ENCODE assay signal across 35 cellular contexts in the genomic region with DNA sequence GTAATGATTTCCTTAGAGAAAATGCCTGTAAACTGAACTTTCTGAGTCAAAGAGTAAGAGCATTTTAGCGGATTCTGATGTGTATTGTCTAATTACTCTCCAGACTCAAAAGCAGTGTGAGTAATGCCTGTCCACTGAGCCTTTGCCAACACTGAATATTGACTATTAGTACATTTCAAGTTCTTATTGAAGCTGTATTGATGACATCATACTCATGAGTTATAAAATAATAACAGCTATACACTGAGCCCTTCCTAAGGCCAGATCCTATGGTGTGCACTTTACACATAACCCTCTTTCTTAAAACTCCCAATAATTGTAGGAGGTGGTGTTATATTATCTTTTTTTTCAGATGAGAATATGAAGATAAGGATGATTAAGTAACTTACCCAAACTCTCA.
"Had no signal": no experiment of that assay in that cellular context is flagged by ENCODE, and none has a peak within 500 bp of the region (broad histone marks: within the 10 kb centered on the region; RNA-seq: fewer than 3 reads in every experiment).

No MANE protein-coding gene starts in this region.

- H3K27me3 ChIP-seq: Peyer's patch had no signal

- H3K27ac ChIP-seq: Peyer's patch, SJSA1 had no signal

- H3K27ac Mint-ChIP-seq: activated CD4-positive, alpha-beta T cell treated with anti-CD3 and anti-CD28 coated beads for 36 hours; activated CD4-positive, alpha-beta T cell treated with anti-CD3 and anti-CD28 coated beads, Interleukin-2, amount 10 ng/mL, durations not matched to agents 7 days and 5 days; activated naive CD4-positive, alpha-beta T cell treated with anti-CD3 and anti-CD28 coated beads for 36 hours; activated naive CD4-positive, alpha-beta T cell treated with anti-CD3 and anti-CD28 coated beads, Interleukin-2, amount 50 U/mL, for 72 hours; activated T-helper 1 cell treated with anti-CD3 and anti-CD28 coated beads, Interleukin-12 subunit alpha, Interleukin-12 subunit beta, Interleukin-2, Interleukin-4 antibody, amounts not matched to agents 30 ng/mL and 10 ng/mL and 1 ng/mL, durations not matched to agents 14 hours and 24 hours and 36 hours; brain; T-helper 1 cell treated with Interleukin-12 subunit alpha and Interleukin-12 subunit beta and Interleukin-4 antibody, amounts not matched to agents 30 μg/mL and 1 μg/mL, for 36 hours; T-helper 2 cell treated with Interferon-gamma antibody and Interleukin-4, amounts not matched to agents 5 μg/mL and 100 μg/mL, for 36 hours had no signal

- H3K4me3 ChIP-seq: Peyer's patch, SJSA1 had no signal

- H3K4me1 Mint-ChIP-seq: activated CD4-positive, alpha-beta T cell treated with anti-CD3 and anti-CD28 coated beads for 36 hours; activated CD4-positive, alpha-beta T cell treated with anti-CD3 and anti-CD28 coated beads, Interleukin-2, amount 10 ng/mL, durations not matched to agents 7 days and 5 days had no signal

- H3K36me3 Mint-ChIP-seq: activated naive CD4-positive, alpha-beta T cell treated with anti-CD3 and anti-CD28 coated beads, Interleukin-2, amount 50 U/mL, for 72 hours; brain had no signal

- H3K9me3 Mint-ChIP-seq: activated CD4-positive, alpha-beta T cell treated with anti-CD3 and anti-CD28 coated beads, Interleukin-2, amount 10 ng/mL, durations not matched to agents 7 days and 5 days; brain; T-helper 1 cell treated with Interleukin-12 subunit alpha and Interleukin-12 subunit beta and Interleukin-4 antibody, amounts not matched to agents 30 μg/mL and 1 μg/mL, for 36 hours; T-helper 2 cell treated with Interferon-gamma antibody and Interleukin-4, amounts not matched to agents 5 μg/mL and 100 μg/mL, for 36 hours had no signal

- H3K4me2 ChIP-seq: SK-N-SH had no signal

- FAIRE-seq: TTC549 had no signal

- H3K4me1 ChIP-seq: Peyer's patch, SJSA1 had no signal

- H3K9ac ChIP-seq: SK-N-SH had no signal

- H3K36me3 ChIP-seq: Peyer's patch, SJSA1 had no signal

- H3K4me3 Mint-ChIP-seq: activated CD4-positive, alpha-beta T cell treated with anti-CD3 and anti-CD28 coated beads for 36 hours; activated CD4-positive, alpha-beta T cell treated with anti-CD3 and anti-CD28 coated beads, Interleukin-2, amount 10 ng/mL, durations not matched to agents 7 days and 5 days; activated naive CD4-positive, alpha-beta T cell treated with anti-CD3 and anti-CD28 coated beads for 36 hours; activated T-cell treated with anti-CD3 and anti-CD28 coated beads, Interleukin-2, amount 50 U/mL, for 4 hours; activated T-helper 1 cell treated with anti-CD3 and anti-CD28 coated beads, Interleukin-12 subunit alpha, Interleukin-12 subunit beta, Interleukin-2, Interleukin-4 antibody, amounts not matched to agents 30 ng/mL and 10 ng/mL and 1 ng/mL, durations not matched to agents 14 hours and 24 hours and 36 hours; brain; central memory CD8-positive, alpha-beta T cell; T-helper 1 cell treated with Interleukin-12 subunit alpha and Interleukin-12 subunit beta and Interleukin-4 antibody, amounts not matched to agents 30 μg/mL and 1 μg/mL, for 36 hours; T-helper 2 cell treated with Interferon-gamma antibody and Interleukin-4, amounts not matched to agents 5 μg/mL and 100 μg/mL, for 36 hours had no signal

- DNase-seq: activated CD4-positive, alpha-beta T cell treated with anti-CD3 and anti-CD28 coated beads for 36 hours; activated CD4-positive, alpha-beta T cell treated with anti-CD3 and anti-CD28 coated beads, Interleukin-2, amount 10 ng/mL, durations not matched to agents 7 days and 5 days; activated CD4-positive, alpha-beta T cell treated with anti-CD3 and anti-CD28 coated beads, Interleukin-2, amount 50 U/mL, for 48 hours; activated CD8-positive, alpha-beta memory T cell treated with anti-CD3 and anti-CD28 coated beads, Interleukin-2, amount 50 U/mL, for 4 hours; activated gamma-delta T cell treated with Interleukin-2 at 50 U/mL for 16 hours; activated naive CD4-positive, alpha-beta T cell treated with anti-CD3 and anti-CD28 coated beads for 36 hours; activated T-cell treated with anti-CD3 and anti-CD28 coated beads for 4 hours; activated T-cell treated with anti-CD3 and anti-CD28 coated beads, Interleukin-2, amount 50 U/mL, for 4 hours; anterior cingulate cortex; Kasumi-1; MV-4-11; NCI-H1092; NCI-H146; NCI-H187; NCI-H2029 treated with DMSO at 0.1 percent for 48 hours; NCI-H2107; NCI-H2171; NCI-H510A; NCI-H526; NCI-H748 treated with DMSO at 0.1 percent for 48 hours; NK-92 treated with Interleukin-12 subunit alpha and Interleukin-12 subunit beta, amount 100 ng/mL, for 24 hours; Peyer's patch; RPMI8226; SHP77 treated with DMSO at 0.1 percent for 48 hours; SK-N-SH had no signal

- H3K9me3 ChIP-seq: Peyer's patch, SJSA1, SK-N-SH had no signal

- H3K27me3 Mint-ChIP-seq: activated CD4-positive, alpha-beta T cell treated with anti-CD3 and anti-CD28 coated beads for 36 hours; activated CD4-positive, alpha-beta T cell treated with anti-CD3 and anti-CD28 coated beads, Interleukin-2, amount 10 ng/mL, durations not matched to agents 7 days and 5 days; brain had no signal

- ATAC-seq: activated CD4-positive, alpha-beta T cell treated with anti-CD3 and anti-CD28 coated beads for 36 hours; activated CD4-positive, CD25-positive, alpha-beta regulatory T cell treated with anti-CD3 and anti-CD28 coated beads, Interleukin-2, amount 50 U/mL, for 24 hours; activated naive CD4-positive, alpha-beta T cell treated with anti-CD3 and anti-CD28 coated beads, Interleukin-2, amount 50 U/mL, for 72 hours; activated T-cell treated with anti-CD3 and anti-CD28 coated beads, Interleukin-2, amount 50 U/mL, for 4 hours; PC-3 had no signal
